ENCODE assay signal across 7 cellular contexts in the genomic region with DNA sequence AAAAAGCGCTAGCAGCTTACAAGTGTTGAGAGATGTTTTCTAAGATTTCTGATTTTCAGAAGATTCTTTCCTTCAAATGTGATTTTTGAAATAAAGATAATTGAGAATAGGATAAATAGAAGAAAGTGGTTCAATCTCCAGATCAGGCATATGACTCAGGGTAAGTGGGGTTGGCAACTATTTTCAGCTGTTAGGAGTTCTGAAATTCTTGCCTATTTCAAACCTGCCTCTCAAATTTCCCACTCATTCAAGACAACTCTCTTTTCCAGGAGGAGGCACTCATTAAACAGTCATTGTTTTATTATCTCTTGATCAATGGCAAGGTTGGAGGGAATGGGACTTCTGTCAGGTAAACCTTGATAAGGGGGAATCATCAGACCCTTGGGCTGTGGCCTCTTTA.
"Had no signal": no experiment of that assay in that cellular context is flagged by ENCODE, and none has a peak within 500 bp of the region (broad histone marks: within the 10 kb centered on the region; RNA-seq: fewer than 3 reads in every experiment).

No MANE protein-coding gene starts in this region.

- H3K4me3 ChIP-seq: K562 had no signal

- H3K27ac Mint-ChIP-seq: IgD-negative memory B cell had no signal

- DNase-seq: IMR-90, KBM-7, KG1 had no signal

- ATAC-seq: HepG2, K562 had no signal

- H3K27me3 Mint-ChIP-seq: IgD-negative memory B cell had no signal

- H3K4me1 Mint-ChIP-seq: IgD-negative memory B cell had no signal

- H3K4me3 Mint-ChIP-seq: IgD-negative memory B cell had no signal

- H3K27ac ChIP-seq: HL-60 had no signal

- H3K36me3 Mint-ChIP-seq: IgD-negative memory B cell had no signal
